1 cellular context compared by ENCODE assay signal in genomic region chr20:1469925-1470571, GRCh38.
A peak's percentile ranks its signal among the peaks of the same experiment; 100 is the strongest.
TF ChIP-seq lines count a peak whose summit lies in the region.

No MANE protein-coding gene starts in this region.

TF ChIP-seq in HepG2, 621 proteins besides CTCF, POLR2A, EP300 and RAD21 (continued from another document and continues in another):
- TF ChIP-seq, protein P1, sequence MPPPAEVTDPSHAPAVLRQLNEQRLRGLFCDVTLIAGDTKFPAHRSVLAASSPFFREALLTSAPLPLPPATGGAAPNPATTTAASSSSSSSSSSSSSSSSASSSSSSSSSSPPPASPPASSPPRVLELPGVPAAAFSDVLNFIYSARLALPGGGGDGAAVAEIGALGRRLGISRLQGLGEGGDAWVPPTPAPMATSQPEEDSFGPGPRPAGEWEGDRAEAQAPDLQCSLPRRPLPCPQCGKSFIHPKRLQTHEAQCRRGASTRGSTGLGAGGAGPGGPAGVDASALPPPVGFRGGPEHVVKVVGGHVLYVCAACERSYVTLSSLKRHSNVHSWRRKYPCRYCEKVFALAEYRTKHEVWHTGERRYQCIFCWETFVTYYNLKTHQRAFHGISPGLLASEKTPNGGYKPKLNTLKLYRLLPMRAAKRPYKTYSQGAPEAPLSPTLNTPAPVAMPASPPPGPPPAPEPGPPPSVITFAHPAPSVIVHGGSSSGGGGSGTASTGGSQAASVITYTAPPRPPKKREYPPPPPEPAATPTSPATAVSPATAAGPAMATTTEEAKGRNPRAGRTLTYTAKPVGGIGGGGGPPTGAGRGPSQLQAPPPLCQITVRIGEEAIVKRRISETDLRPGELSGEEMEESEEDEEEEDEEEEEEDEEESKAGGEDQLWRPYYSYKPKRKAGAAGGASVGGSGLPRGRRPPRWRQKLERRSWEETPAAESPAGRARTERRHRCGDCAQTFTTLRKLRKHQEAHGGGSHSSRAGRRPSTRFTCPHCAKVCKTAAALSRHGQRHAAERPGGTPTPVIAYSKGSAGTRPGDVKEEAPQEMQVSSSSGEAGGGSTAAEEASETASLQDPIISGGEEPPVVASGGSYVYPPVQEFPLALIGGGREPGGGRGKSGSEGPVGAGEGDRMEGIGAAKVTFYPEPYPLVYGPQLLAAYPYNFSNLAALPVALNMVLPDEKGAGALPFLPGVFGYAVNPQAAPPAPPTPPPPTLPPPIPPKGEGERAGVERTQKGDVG (CRISPR knock-in tag; IDR thresholded peaks at IDR 0.05; ENCODE audit: borderline replicate concordance): peak; percentile 77; the same call in 1 of the 2 replicates
- TF ChIP-seq, protein P2, sequence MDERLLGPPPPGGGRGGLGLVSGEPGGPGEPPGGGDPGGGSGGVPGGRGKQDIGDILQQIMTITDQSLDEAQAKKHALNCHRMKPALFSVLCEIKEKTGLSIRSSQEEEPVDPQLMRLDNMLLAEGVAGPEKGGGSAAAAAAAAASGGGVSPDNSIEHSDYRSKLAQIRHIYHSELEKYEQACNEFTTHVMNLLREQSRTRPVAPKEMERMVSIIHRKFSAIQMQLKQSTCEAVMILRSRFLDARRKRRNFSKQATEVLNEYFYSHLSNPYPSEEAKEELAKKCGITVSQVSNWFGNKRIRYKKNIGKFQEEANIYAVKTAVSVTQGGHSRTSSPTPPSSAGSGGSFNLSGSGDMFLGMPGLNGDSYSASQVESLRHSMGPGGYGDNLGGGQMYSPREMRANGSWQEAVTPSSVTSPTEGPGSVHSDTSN (CRISPR knock-in tag; IDR thresholded peaks at IDR 0.05): no peak
- TF ChIP-seq, protein P3, sequence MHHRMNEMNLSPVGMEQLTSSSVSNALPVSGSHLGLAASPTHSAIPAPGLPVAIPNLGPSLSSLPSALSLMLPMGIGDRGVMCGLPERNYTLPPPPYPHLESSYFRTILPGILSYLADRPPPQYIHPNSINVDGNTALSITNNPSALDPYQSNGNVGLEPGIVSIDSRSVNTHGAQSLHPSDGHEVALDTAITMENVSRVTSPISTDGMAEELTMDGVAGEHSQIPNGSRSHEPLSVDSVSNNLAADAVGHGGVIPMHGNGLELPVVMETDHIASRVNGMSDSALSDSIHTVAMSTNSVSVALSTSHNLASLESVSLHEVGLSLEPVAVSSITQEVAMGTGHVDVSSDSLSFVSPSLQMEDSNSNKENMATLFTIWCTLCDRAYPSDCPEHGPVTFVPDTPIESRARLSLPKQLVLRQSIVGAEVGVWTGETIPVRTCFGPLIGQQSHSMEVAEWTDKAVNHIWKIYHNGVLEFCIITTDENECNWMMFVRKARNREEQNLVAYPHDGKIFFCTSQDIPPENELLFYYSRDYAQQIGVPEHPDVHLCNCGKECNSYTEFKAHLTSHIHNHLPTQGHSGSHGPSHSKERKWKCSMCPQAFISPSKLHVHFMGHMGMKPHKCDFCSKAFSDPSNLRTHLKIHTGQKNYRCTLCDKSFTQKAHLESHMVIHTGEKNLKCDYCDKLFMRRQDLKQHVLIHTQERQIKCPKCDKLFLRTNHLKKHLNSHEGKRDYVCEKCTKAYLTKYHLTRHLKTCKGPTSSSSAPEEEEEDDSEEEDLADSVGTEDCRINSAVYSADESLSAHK (CRISPR knock-in tag; IDR thresholded peaks at IDR 0.05; ENCODE audit: borderline replicate concordance): 0 out of 2 replicates have a peak, but pooled peaks have one; percentile 44
- TF ChIP-seq YEATS4 (CRISPR knock-in tag; IDR thresholded peaks at IDR 0.05; ENCODE audit: borderline replicate concordance): peak; percentile 58; the same call in 1 of the 2 replicates
- peak; percentile 87 for TF ChIP-seq ARID5B (CRISPR knock-in tag; IDR thresholded peaks at IDR 0.05)
- TF ChIP-seq, protein P4, sequence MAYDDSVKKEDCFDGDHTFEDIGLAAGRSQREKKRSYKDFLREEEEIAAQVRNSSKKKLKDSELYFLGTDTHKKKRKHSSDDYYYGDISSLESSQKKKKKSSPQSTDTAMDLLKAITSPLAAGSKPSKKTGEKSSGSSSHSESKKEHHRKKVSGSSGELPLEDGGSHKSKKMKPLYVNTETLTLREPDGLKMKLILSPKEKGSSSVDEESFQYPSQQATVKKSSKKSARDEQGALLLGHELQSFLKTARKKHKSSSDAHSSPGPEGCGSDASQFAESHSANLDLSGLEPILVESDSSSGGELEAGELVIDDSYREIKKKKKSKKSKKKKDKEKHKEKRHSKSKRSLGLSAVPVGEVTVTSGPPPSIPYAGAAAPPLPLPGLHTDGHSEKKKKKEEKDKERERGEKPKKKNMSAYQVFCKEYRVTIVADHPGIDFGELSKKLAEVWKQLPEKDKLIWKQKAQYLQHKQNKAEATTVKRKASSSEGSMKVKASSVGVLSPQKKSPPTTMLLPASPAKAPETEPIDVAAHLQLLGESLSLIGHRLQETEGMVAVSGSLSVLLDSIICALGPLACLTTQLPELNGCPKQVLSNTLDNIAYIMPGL (CRISPR knock-in tag; IDR thresholded peaks at IDR 0.05; ENCODE audit: borderline replicate concordance in 1 of 2, low read depth in 1 of 2): peak; percentile 88 to 95
- TF ChIP-seq, protein P5, sequence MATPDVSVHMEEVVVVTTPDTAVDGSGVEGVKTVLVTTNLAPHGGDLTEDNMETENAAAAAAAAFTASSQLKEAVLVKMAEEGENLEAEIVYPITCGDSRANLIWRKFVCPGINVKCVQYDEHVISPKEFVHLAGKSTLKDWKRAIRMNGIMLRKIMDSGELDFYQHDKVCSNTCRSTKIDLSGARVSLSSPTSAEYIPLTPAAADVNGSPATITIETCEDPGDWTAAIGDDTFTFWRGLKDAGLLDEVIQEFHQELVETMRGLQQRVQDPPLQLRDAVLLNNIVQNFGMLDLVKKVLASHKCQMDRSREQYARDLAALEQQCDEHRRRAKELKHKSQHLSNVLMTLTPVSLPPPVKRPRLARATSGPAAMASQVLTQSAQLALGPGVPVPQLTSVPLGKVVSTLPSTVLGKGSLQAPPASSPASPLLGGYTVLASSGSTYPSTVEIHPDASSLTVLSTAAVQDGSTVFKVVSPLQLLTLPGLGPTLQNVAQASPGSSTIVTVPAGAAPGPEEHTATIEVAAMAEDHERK (CRISPR knock-in tag; IDR thresholded peaks at IDR 0.05; ENCODE audit: low read depth): no peak
- no peak for TF ChIP-seq EED (CRISPR knock-in tag; IDR thresholded peaks at IDR 0.05)
- TF ChIP-seq TAF1 (CRISPR knock-in tag; IDR thresholded peaks at IDR 0.05): peak; percentile 51; the same call in 1 of the 2 replicates
- TF ChIP-seq KMT2A (CRISPR knock-in tag; IDR thresholded peaks at IDR 0.05): peak; percentile 68
- no peak for TF ChIP-seq ZNF788 (CRISPR knock-in tag; IDR thresholded peaks at IDR 0.05; ENCODE audit: borderline replicate concordance)
- TF ChIP-seq ZNF30 (CRISPR knock-in tag; IDR thresholded peaks at IDR 0.05): no peak
- TF ChIP-seq ZFP36L2 (CRISPR knock-in tag; IDR thresholded peaks at IDR 0.05): 0 out of 2 replicates have a peak, but pooled peaks have one; percentile 45
- TF ChIP-seq, protein P6, sequence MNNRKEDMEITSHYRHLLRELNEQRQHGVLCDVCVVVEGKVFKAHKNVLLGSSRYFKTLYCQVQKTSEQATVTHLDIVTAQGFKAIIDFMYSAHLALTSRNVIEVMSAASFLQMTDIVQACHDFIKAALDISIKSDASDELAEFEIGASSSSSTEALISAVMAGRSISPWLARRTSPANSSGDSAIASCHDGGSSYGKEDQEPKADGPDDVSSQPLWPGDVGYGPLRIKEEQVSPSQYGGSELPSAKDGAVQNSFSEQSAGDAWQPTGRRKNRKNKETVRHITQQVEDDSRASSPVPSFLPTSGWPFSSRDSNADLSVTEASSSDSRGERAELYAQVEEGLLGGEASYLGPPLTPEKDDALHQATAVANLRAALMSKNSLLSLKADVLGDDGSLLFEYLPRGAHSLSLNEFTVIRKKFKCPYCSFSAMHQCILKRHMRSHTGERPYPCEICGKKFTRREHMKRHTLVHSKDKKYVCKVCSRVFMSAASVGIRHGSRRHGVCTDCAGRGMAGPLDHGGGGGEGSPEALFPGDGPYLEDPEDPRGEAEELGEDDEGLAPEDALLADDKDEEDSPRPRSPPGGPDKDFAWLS (CRISPR knock-in tag; IDR thresholded peaks at IDR 0.05; ENCODE audit: borderline replicate concordance): no peak
- TF ChIP-seq MLLT10 (CRISPR knock-in tag; IDR thresholded peaks at IDR 0.05): no peak
- peak; percentile 90 for TF ChIP-seq HOXA5 (CRISPR knock-in tag; IDR thresholded peaks at IDR 0.05)
- no peak for TF ChIP-seq ZNF639 (CRISPR knock-in tag; conservative IDR thresholded peaks at IDR 0.05)
- TF ChIP-seq CBX1 (IDR thresholded peaks at IDR 0.05; ENCODE audit: low read depth): no peak
- 0 out of 2 replicates have a peak, but pooled peaks have one; percentile 3 for TF ChIP-seq HNF4A (CRISPR knock-in tag; IDR thresholded peaks at IDR 0.05)
- peak; percentile 54; the same call in 1 of the 2 replicates for TF ChIP-seq ZBTB7B (CRISPR knock-in tag; IDR thresholded peaks at IDR 0.05)
- TF ChIP-seq, protein P7, sequence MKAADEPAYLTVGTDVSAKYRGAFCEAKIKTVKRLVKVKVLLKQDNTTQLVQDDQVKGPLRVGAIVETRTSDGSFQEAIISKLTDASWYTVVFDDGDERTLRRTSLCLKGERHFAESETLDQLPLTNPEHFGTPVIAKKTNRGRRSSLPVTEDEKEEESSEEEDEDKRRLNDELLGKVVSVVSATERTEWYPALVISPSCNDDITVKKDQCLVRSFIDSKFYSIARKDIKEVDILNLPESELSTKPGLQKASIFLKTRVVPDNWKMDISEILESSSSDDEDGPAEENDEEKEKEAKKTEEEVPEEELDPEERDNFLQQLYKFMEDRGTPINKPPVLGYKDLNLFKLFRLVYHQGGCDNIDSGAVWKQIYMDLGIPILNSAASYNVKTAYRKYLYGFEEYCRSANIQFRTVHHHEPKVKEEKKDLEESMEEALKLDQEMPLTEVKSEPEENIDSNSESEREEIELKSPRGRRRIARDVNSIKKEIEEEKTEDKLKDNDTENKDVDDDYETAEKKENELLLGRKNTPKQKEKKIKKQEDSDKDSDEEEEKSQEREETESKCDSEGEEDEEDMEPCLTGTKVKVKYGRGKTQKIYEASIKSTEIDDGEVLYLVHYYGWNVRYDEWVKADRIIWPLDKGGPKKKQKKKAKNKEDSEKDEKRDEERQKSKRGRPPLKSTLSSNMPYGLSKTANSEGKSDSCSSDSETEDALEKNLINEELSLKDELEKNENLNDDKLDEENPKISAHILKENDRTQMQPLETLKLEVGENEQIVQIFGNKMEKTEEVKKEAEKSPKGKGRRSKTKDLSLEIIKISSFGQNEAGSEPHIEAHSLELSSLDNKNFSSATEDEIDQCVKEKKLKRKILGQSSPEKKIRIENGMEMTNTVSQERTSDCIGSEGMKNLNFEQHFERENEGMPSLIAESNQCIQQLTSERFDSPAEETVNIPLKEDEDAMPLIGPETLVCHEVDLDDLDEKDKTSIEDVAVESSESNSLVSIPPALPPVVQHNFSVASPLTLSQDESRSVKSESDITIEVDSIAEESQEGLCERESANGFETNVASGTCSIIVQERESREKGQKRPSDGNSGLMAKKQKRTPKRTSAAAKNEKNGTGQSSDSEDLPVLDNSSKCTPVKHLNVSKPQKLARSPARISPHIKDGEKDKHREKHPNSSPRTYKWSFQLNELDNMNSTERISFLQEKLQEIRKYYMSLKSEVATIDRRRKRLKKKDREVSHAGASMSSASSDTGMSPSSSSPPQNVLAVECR (CRISPR knock-in tag; IDR thresholded peaks at IDR 0.05; ENCODE audit: borderline replicate concordance): peak; percentile 66; the same call in 1 of the 2 replicates
- no peak for TF ChIP-seq GLI4 (CRISPR knock-in tag; IDR thresholded peaks at IDR 0.05; ENCODE audit: borderline replicate concordance)
- TF ChIP-seq ZKSCAN5 (CRISPR knock-in tag; IDR thresholded peaks at IDR 0.05): no peak
- no peak for TF ChIP-seq PAWR (CRISPR knock-in tag; IDR thresholded peaks at IDR 0.05; ENCODE audit: borderline replicate concordance)
- TF ChIP-seq IKZF4 (CRISPR knock-in tag; IDR thresholded peaks at IDR 0.05; ENCODE audit: borderline replicate concordance, low read depth, not compliant biosample characterization): no peak
- TF ChIP-seq TP53 (CRISPR knock-in tag; conservative IDR thresholded peaks at IDR 0.05): no peak
- TF ChIP-seq FOXA3 (CRISPR knock-in tag; IDR thresholded peaks at IDR 0.05): peak; percentile 62
- no peak for TF ChIP-seq PHF5A (CRISPR knock-in tag; IDR thresholded peaks at IDR 0.05; ENCODE audit: low read depth, unreplicated experiment)
- TF ChIP-seq CERS6 (CRISPR knock-in tag; IDR thresholded peaks at IDR 0.05): no peak
- TF ChIP-seq REL (CRISPR knock-in tag; conservative IDR thresholded peaks at IDR 0.05): no peak
